Comparison of ENCODE assay signal across 23 cellular contexts in the genomic region with DNA sequence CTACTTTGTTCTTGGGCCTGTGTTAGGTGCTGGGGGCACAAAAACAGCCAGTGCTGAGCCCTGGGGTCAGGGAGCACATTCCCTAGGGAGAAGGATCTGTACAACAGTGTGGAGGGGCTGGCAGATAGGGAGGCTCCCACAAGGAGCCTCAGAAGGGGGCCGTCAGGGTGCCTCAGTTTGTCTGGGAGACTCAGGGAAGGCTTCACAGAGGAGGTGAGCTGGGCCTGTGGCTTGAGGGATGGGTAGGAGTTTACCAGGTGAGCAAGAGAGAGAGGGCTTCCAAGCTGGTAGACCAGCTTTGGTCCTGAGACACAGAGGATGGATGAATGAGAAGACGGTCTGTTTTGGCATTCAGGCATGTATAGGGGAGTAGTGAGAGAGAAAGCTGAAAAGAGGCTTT. TPM values are rescaled to one million over a fixed set of nuclear protein-coding genes. Genes with fewer than 3 reads are reported as not detected.
A peak's percentile ranks its signal among the peaks of the same experiment; 100 is the strongest.
DNase-seq lines count a peak whose midpoint lies in the region; ATAC-seq and TF ChIP-seq lines count a peak whose summit lies in the region.
"Had no signal": no experiment of that assay in that cellular context is flagged by ENCODE, and none has a peak within 500 bp of the region (broad histone marks: within the 10 kb centered on the region; RNA-seq: fewer than 3 reads in every experiment).

No MANE protein-coding gene starts in this region.

- no peaks in the 10 kb centered on the region for H3K9me3 Mint-ChIP-seq in memory B cell
- no peaks in the 10 kb centered on the region for H3K9me3 Mint-ChIP-seq in stimulated activated memory B cell treated with anti-CD40 and anti-IgM and Interleukin-4, amounts not matched to agents 10 μg/mL and 1 μg/mL and 100 μg/mL, for 72 hours
- H3K9me3 Mint-ChIP-seq: GM23338 had no signal

- no peaks in the 10 kb centered on the region for H3K27me3 ChIP-seq in SK-N-SH (ENCODE audit: insufficient read depth)
- no peaks in the 10 kb centered on the region for H3K27me3 ChIP-seq in PC-3 (ENCODE audit: low read length)
- H3K27me3 ChIP-seq: Peyer's patch, SJCRH30 had no signal

- no TSS peak for BruUV-seq in PC-3 (replicated peaks; lab: Mats Ljungman, UMichigan)

- no peak for TF ChIP-seq EP300 in SK-N-SH (IDR thresholded peaks at IDR 0.05; ENCODE audit: borderline replicate concordance in 1 of 2, low read depth in 1 of 2, low read length in 1 of 2)

- H3K79me2 ChIP-seq in SK-N-SH (ENCODE audit: insufficient read depth) = no peaks in the 10 kb centered on the region
- H3K79me2 ChIP-seq in PC-3 (ENCODE audit: low read length) = no peaks in the 10 kb centered on the region

- 85% methylated on average over 2 of the region's 2 CpGs for WGBS in SK-N-SH (ENCODE audit: low lambda C conversion rate)

- H3K27ac ChIP-seq in SK-N-SH (ENCODE audit: low read depth in 2 of 2, low read length in 1 of 2) (no peak overlapping the region), PC-3 (ENCODE audit: low read length) (peak overlapping the region; percentile 47)
- H3K27ac ChIP-seq: 22Rv1, C4-2B, Peyer's patch, SJCRH30 had no signal

- no peaks in the 10 kb centered on the region for H3K27me3 Mint-ChIP-seq in memory B cell
- no peaks in the 10 kb centered on the region for H3K27me3 Mint-ChIP-seq in stimulated activated memory B cell treated with anti-CD40 and anti-IgM and Interleukin-4, amounts not matched to agents 10 μg/mL and 1 μg/mL and 100 μg/mL, for 72 hours

- H3K9me2 ChIP-seq in SK-N-SH (no peaks in the 10 kb centered on the region), PC-3 (replicated peaks; ENCODE audit: low read length) (no peaks in the 10 kb centered on the region)

- no peaks in the 10 kb centered on the region for H3K4me1 ChIP-seq in SK-N-SH (ENCODE audit: control insufficient read depth in 1 of 2, insufficient read depth in 2 of 2, low read depth in 1 of 2, low read length in 1 of 2)
- peaks cover 36% of the 10 kb centered on the region for H3K4me1 ChIP-seq in PC-3 (ENCODE audit: insufficient read depth, low read length)
- H3K4me1 ChIP-seq: SJCRH30 had no signal

- H2AFZ ChIP-seq in SK-N-SH (ENCODE audit: low read depth) = no peak overlapping the region
- H2AFZ ChIP-seq in PC-3 (ENCODE audit: low read length) = no peak overlapping the region
- H2AFZ ChIP-seq: GM23338 had no signal

- peak overlapping the region; percentile 77 for H3K27ac Mint-ChIP-seq in memory B cell
- peak overlapping the region; percentile 4 for H3K27ac Mint-ChIP-seq in stimulated activated memory B cell treated with anti-CD40 and anti-IgM and Interleukin-4, amounts not matched to agents 10 μg/mL and 1 μg/mL and 100 μg/mL, for 72 hours
- H3K27ac Mint-ChIP-seq: GM23338 had no signal

- DNase-seq in SK-N-SH (no peak), PC-3 (no peak), memory B cell (ENCODE audit: low spot score in 2 of 2) (no peak), SIG-M5 treated with dmso at 0.1 percent for 504 hours (lab: John Stamatoyannopoulos, UW; ENCODE audit: unreplicated experiment) (no peak)
- DNase-seq in stimulated activated CD4-positive, alpha-beta T cell treated with anti-CD3 and anti-CD28 coated beads, Interleukin-4, amount 100 ng/mL, for 24 hours = no peak
- DNase-seq: DMS79 treated with DMSO at 0.1 percent for 48 hours, HCEC 1CT, Karpas-422, MV-4-11, NCI-H1105 treated with DMSO at 0.1 percent for 48 hours, NCI-H2029 treated with DMSO at 0.1 percent for 48 hours, NCI-H226, NCI-H510A treated with DMSO at 0.1 percent for 48 hours, NCI-H748 treated with DMSO at 0.1 percent for 48 hours, Peyer's patch, SJCRH30 had no signal

- H3K36me3 ChIP-seq in SK-N-SH (replicated peaks in 1 of 2; ENCODE audit: control insufficient read depth in 1 of 2, insufficient read depth in 2 of 2, low read length in 1 of 2) (no peaks in the 10 kb centered on the region), PC-3 (ENCODE audit: low read depth, low read length) (no peaks in the 10 kb centered on the region)
- H3K36me3 ChIP-seq: Peyer's patch, SJCRH30 had no signal

- no peaks in the 10 kb centered on the region for H3K9me3 ChIP-seq in SK-N-SH
- H3K9me3 ChIP-seq in PC-3 (ENCODE audit: low read length) = no peaks in the 10 kb centered on the region
- H3K9me3 ChIP-seq: Peyer's patch, SJCRH30 had no signal

- CTCF ChIA-PET in SK-N-SH (lab: Yijun Ruan, JAX) (interaction anchor here (0.9 to 1.2 kb wide), 2 partner anchors 18 to 255 kb away, joined by 3 to 5 read pairs; no protein-coding TSS in a partner anchor), PC-3 (lab: Charles Lee) (no interaction called here)

- H3K4me3 ChIP-seq in SK-N-SH (ENCODE audit: low read depth in 2 of 2, low read length in 1 of 2) (no peak overlapping the region), PC-3 (ENCODE audit: low read length) (no peak overlapping the region)
- H3K4me3 ChIP-seq: GM12878, GM23338, Peyer's patch, SJCRH30 had no signal

- intact Hi-C loops in PC-3 (cut with micrococcal nuclease) = loop anchor here (5.0 kb wide), 1 partner anchor 306 kb away; no protein-coding TSS in a partner anchor

- TF ChIP-seq CTCF in SK-N-SH (IDR thresholded peaks at IDR 0.05) (no peak), PC-3 (conservative IDR thresholded peaks at IDR 0.05; ENCODE audit: low read depth, low read length) (no peak)

- peaks cover 22% of the 10 kb centered on the region for H3K4me1 Mint-ChIP-seq in memory B cell
- H3K4me1 Mint-ChIP-seq in stimulated activated memory B cell treated with anti-CD40 and anti-IgM and Interleukin-4, amounts not matched to agents 10 μg/mL and 1 μg/mL and 100 μg/mL, for 72 hours = peaks cover 43% of the 10 kb centered on the region

- peaks cover 17% of the 10 kb centered on the region for H3K36me3 Mint-ChIP-seq in memory B cell
- peaks cover 6% of the 10 kb centered on the region for H3K36me3 Mint-ChIP-seq in stimulated activated memory B cell treated with anti-CD40 and anti-IgM and Interleukin-4, amounts not matched to agents 10 μg/mL and 1 μg/mL and 100 μg/mL, for 72 hours

- POLR2A ChIA-PET in SK-N-SH (lab: Yijun Ruan, JAX) = no interaction called here
- POLR2A ChIA-PET in PC-3 (lab: Charles Lee; ENCODE audit: unreplicated experiment) = no interaction called here

- TF ChIP-seq RAD21 in SK-N-SH (IDR thresholded peaks at IDR 0.05; ENCODE audit: low read length) = no peak

- H3F3A ChIP-seq in SK-N-SH (replicated peaks; ENCODE audit: insufficient read depth) = no peaks in the 10 kb centered on the region
- H3F3A ChIP-seq in PC-3 (ENCODE audit: low read length, unreplicated experiment) = no peaks in the 10 kb centered on the region

- no peak overlapping the region for H3K4me3 Mint-ChIP-seq in memory B cell
- no peak overlapping the region for H3K4me3 Mint-ChIP-seq in stimulated activated memory B cell treated with anti-CD40 and anti-IgM and Interleukin-4, amounts not matched to agents 10 μg/mL and 1 μg/mL and 100 μg/mL, for 72 hours
- H3K4me3 Mint-ChIP-seq: GM23338 had no signal

- H3K4me2 ChIP-seq in SK-N-SH (no peak overlapping the region), PC-3 (ENCODE audit: low read length) (no peak overlapping the region)
- H3K4me2 ChIP-seq: GM23338 had no signal

- ATAC-seq in SK-N-SH treated with all-trans-retinoic acid at 6 μM for 48 hours (no peak), PC-3 (no peak), memory B cell (ENCODE audit: low read depth) (no peak), GM21447 (IDR thresholded peaks at IDR 0.05; ENCODE audit: unreplicated experiment) (no peak)
- no peak for ATAC-seq in stimulated activated memory B cell treated with anti-CD40 and anti-IgM and Interleukin-4, amounts not matched to agents 10 μg/mL and 1 μg/mL and 100 μg/mL, for 72 hours
- ATAC-seq: GM12878, GM23338 had no signal

- no peaks in the 10 kb centered on the region for H4K20me1 ChIP-seq in SK-N-SH (ENCODE audit: insufficient read depth)
- H4K20me1 ChIP-seq in PC-3 (ENCODE audit: low read length) = no peaks in the 10 kb centered on the region

- H3K9ac ChIP-seq in SK-N-SH = no peak overlapping the region
- H3K9ac ChIP-seq in PC-3 (ENCODE audit: low read length) = no peak overlapping the region

TF ChIP-seq in SK-N-SH treated with all-trans-retinoic acid at 6 μM for 48 hours, 23 proteins besides CTCF, POLR2A, EP300 and RAD21:
- TF ChIP-seq ZNF565 (CRISPR knock-in tag; conservative IDR thresholded peaks at IDR 0.05; ENCODE audit: low read depth) = no peak
- TF ChIP-seq ESRRG (CRISPR knock-in tag; IDR thresholded peaks at IDR 0.05) = no peak
- TF ChIP-seq, protein P1, sequence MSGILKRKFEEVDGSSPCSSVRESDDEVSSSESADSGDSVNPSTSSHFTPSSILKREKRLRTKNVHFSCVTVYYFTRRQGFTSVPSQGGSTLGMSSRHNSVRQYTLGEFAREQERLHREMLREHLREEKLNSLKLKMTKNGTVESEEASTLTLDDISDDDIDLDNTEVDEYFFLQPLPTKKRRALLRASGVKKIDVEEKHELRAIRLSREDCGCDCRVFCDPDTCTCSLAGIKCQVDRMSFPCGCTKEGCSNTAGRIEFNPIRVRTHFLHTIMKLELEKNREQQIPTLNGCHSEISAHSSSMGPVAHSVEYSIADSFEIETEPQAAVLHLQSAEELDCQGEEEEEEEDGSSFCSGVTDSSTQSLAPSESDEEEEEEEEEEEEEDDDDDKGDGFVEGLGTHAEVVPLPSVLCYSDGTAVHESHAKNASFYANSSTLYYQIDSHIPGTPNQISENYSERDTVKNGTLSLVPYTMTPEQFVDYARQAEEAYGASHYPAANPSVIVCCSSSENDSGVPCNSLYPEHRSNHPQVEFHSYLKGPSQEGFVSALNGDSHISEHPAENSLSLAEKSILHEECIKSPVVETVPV (CRISPR knock-in tag; IDR thresholded peaks at IDR 0.05) = no peak
- peak; percentile 90 for TF ChIP-seq ZFP3 (CRISPR knock-in tag; IDR thresholded peaks at IDR 0.05)
- no peak for TF ChIP-seq RARB (CRISPR knock-in tag; IDR thresholded peaks at IDR 0.05)
TF ChIP-seq in SK-N-SH treated with all-trans-retinoic acid at 6 μM for 48 hours: peak in this region for 1.

TF ChIP-seq in SK-N-SH, 30 proteins besides CTCF, POLR2A, EP300 and RAD21 (continues in another document):
- TF ChIP-seq RCOR1 (IDR thresholded peaks at IDR 0.05; ENCODE audit: low read length) (no peak), TCF12 (IDR thresholded peaks at IDR 0.05) (no peak)
- TF ChIP-seq, protein P2, sequence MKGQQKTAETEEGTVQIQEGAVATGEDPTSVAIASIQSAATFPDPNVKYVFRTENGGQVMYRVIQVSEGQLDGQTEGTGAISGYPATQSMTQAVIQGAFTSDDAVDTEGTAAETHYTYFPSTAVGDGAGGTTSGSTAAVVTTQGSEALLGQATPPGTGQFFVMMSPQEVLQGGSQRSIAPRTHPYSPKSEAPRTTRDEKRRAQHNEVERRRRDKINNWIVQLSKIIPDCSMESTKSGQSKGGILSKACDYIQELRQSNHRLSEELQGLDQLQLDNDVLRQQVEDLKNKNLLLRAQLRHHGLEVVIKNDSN (IDR thresholded peaks at IDR 0.05; ENCODE audit: borderline replicate concordance, low read depth) = no peak

RNA-seq across cellular contexts. Expression of gene CAMK1D, which starts 52.1 kb away (rescaled TPM):
- polyA plus RNA-seq in SK-N-SH (2012; rRNA removed) = 4.1 TPM in 2 replicates
- polyA plus RNA-seq in SK-N-SH (2012; cell fraction: cytosol; rRNA removed) = 3.8 and 4.6 TPM in 2 replicates
- 5.2 and 6.1 TPM in 2 replicates for polyA plus RNA-seq in SK-N-SH (2012; cell fraction: nucleus; rRNA removed)
- total RNA-seq in PC-3 (2014; rRNA removed) = 1.3 and 2.1 TPM in 2 replicates
